In genomic region chr16:30902070-30902972, GRCh38 we compare ENCODE assay signal across 8 cellular contexts. TPM values are rescaled to one million over a fixed set of nuclear protein-coding genes. Genes with fewer than 3 reads are reported as not detected.
DNase-seq lines count a peak whose midpoint lies in the region; ATAC-seq lines count a peak whose summit lies in the region.

No MANE protein-coding gene starts in this region.

- H3K27me3 Mint-ChIP-seq in activated CD4-positive, alpha-beta memory T cell treated with anti-CD3 and anti-CD28 coated beads for 36 hours = no peaks in the 10 kb centered on the region
- H3K27me3 Mint-ChIP-seq in effector memory CD8-positive, alpha-beta T cell = no peaks in the 10 kb centered on the region
- H3K27me3 Mint-ChIP-seq in stimulated activated memory B cell treated with anti-CD40 and anti-IgM and Interleukin-4, amounts not matched to agents 10 μg/mL and 1 μg/mL and 100 μg/mL, for 72 hours = no peaks in the 10 kb centered on the region

- peak overlapping the region; percentile 93 for H3K4me3 Mint-ChIP-seq in activated CD4-positive, alpha-beta memory T cell treated with anti-CD3 and anti-CD28 coated beads for 36 hours
- H3K4me3 Mint-ChIP-seq in effector memory CD8-positive, alpha-beta T cell = peak overlapping the region; percentile 93 to 94
- H3K4me3 Mint-ChIP-seq in stimulated activated memory B cell treated with anti-CD40 and anti-IgM and Interleukin-4, amounts not matched to agents 10 μg/mL and 1 μg/mL and 100 μg/mL, for 72 hours = peak overlapping the region; percentile 98

- H3K9me3 Mint-ChIP-seq in activated CD4-positive, alpha-beta memory T cell treated with anti-CD3 and anti-CD28 coated beads for 36 hours = no peaks in the 10 kb centered on the region
- H3K9me3 Mint-ChIP-seq in effector memory CD8-positive, alpha-beta T cell = peaks cover 3 to 7% of the 10 kb centered on the region in 2 donors
- H3K9me3 Mint-ChIP-seq in stimulated activated memory B cell treated with anti-CD40 and anti-IgM and Interleukin-4, amounts not matched to agents 10 μg/mL and 1 μg/mL and 100 μg/mL, for 72 hours = peaks cover 3% of the 10 kb centered on the region

- CTCF ChIA-PET in activated CD4-positive, alpha-beta memory T cell treated with anti-CD3 and anti-CD28 coated beads for 36 hours (lab: Charles Lee) = interaction anchor here (0.6 to 4.8 kb wide), 36 partner anchors 10 to 240 kb away, joined by 3 to 164 read pairs (median 4); partner anchors contain the start of genes BCL7C and PHKG2

- H3K36me3 Mint-ChIP-seq in activated CD4-positive, alpha-beta memory T cell treated with anti-CD3 and anti-CD28 coated beads for 36 hours = no peaks in the 10 kb centered on the region
- peaks cover 5% of the 10 kb centered on the region for H3K36me3 Mint-ChIP-seq in effector memory CD8-positive, alpha-beta T cell (ENCODE audit: insufficient read depth)
- H3K36me3 Mint-ChIP-seq in stimulated activated memory B cell treated with anti-CD40 and anti-IgM and Interleukin-4, amounts not matched to agents 10 μg/mL and 1 μg/mL and 100 μg/mL, for 72 hours = peaks cover 5% of the 10 kb centered on the region

- POLR2A ChIA-PET in activated CD4-positive, alpha-beta memory T cell treated with anti-CD3 and anti-CD28 coated beads for 36 hours (lab: Charles Lee) = interaction anchor here (0.5 to 2.7 kb wide), 11 partner anchors 10 to 976 kb away, joined by 3 to 14 read pairs (median 3); partner anchors contain the start of gene KCTD13

- peak; percentile 66 for ATAC-seq in GM21447 (IDR thresholded peaks at IDR 0.05; ENCODE audit: unreplicated experiment)
- ATAC-seq in effector memory CD8-positive, alpha-beta T cell (replicated peaks) = peak; percentile 92
- ATAC-seq in stimulated activated memory B cell treated with anti-CD40 and anti-IgM and Interleukin-4, amounts not matched to agents 10 μg/mL and 1 μg/mL and 100 μg/mL, for 72 hours = peak; percentile 91

- H3K27ac Mint-ChIP-seq in activated CD4-positive, alpha-beta memory T cell treated with anti-CD3 and anti-CD28 coated beads for 36 hours = peak overlapping the region; percentile 95
- peak overlapping the region; percentile 90 to 94 for H3K27ac Mint-ChIP-seq in effector memory CD8-positive, alpha-beta T cell
- peak overlapping the region; percentile 94 for H3K27ac Mint-ChIP-seq in stimulated activated memory B cell treated with anti-CD40 and anti-IgM and Interleukin-4, amounts not matched to agents 10 μg/mL and 1 μg/mL and 100 μg/mL, for 72 hours

- H3K4me1 Mint-ChIP-seq in activated CD4-positive, alpha-beta memory T cell treated with anti-CD3 and anti-CD28 coated beads for 36 hours (ENCODE audit: low read depth) = peaks cover 27% of the 10 kb centered on the region
- H3K4me1 Mint-ChIP-seq in effector memory CD8-positive, alpha-beta T cell (ENCODE audit: low read depth in 2 of 2) = peaks cover 20 to 22% of the 10 kb centered on the region in 2 donors
- H3K4me1 Mint-ChIP-seq in stimulated activated memory B cell treated with anti-CD40 and anti-IgM and Interleukin-4, amounts not matched to agents 10 μg/mL and 1 μg/mL and 100 μg/mL, for 72 hours = peaks cover 25% of the 10 kb centered on the region

- intact Hi-C loops in activated CD4-positive, alpha-beta memory T cell treated with anti-CD3 and anti-CD28 coated beads for 36 hours (cut with micrococcal nuclease) = loop anchor here (1.0 to 2.0 kb wide), 3 partner anchors 20 to 58 kb away; no protein-coding TSS in a partner anchor

- DNase-seq in Daoy (ENCODE audit: low read depth) = peak; percentile 70
- DNase-seq in NAMALWA (ENCODE audit: low spot score) = peak; percentile 54
- peak; percentile 69 for DNase-seq in activated CD4-positive, alpha-beta memory T cell treated with anti-CD3 and anti-CD28 coated beads for 36 hours
- peak; percentile 39 to 56 (median 55) for DNase-seq in effector memory CD8-positive, alpha-beta T cell
- DNase-seq in lung microvascular endothelial cell (ENCODE audit: low read depth in 2 of 2) = peak; percentile 76 to 86
- DNase-seq in NCI-H187 treated with DMSO at 0.1 percent for 48 hours (lab: John Stamatoyannopoulos, UW) = no peak

RNA-seq across cellular contexts. Expression of gene CTF1, which starts 5.9 kb away (rescaled TPM):
- 0.33 and 0.46 TPM in 2 replicates for total RNA-seq in Daoy (2014; rRNA removed; shearing (Covaris generic))
- under 1 TPM; 0.22 to 0.43 TPM for total RNA-seq in activated CD4-positive, alpha-beta memory T cell treated with anti-CD3 and anti-CD28 coated beads for 36 hours
- total RNA-seq in lung microvascular endothelial cell = 0.22 and 0.40 TPM in 2 replicates

RNA-seq across cellular contexts. Expression of gene BCL7C, which starts 8.4 kb away (rescaled TPM):
- 27.8 and 29.4 TPM in 2 replicates for total RNA-seq in Daoy (2014; rRNA removed; shearing (Covaris generic))
- 10 to 100 TPM; 25.6 to 25.7 TPM for total RNA-seq in activated CD4-positive, alpha-beta memory T cell treated with anti-CD3 and anti-CD28 coated beads for 36 hours
- total RNA-seq in lung microvascular endothelial cell = 39.7 and 72.0 TPM in 2 replicates

RNA-seq across cellular contexts. Expression of gene FBXL19, which starts 21.1 kb away (rescaled TPM):
- 14.0 and 16.3 TPM in 2 replicates for total RNA-seq in Daoy (2014; rRNA removed; shearing (Covaris generic))
- total RNA-seq in activated CD4-positive, alpha-beta memory T cell treated with anti-CD3 and anti-CD28 coated beads for 36 hours = 10 to 100 TPM; 21.0 to 22.2 TPM
- 14.3 and 15.7 TPM in 2 replicates for total RNA-seq in lung microvascular endothelial cell

RNA-seq across cellular contexts. Expression of gene ORAI3, which starts 46.5 kb away (rescaled TPM):
- total RNA-seq in Daoy (2014; rRNA removed; shearing (Covaris generic)) = 1.1 and 1.5 TPM in 2 replicates
- total RNA-seq in activated CD4-positive, alpha-beta memory T cell treated with anti-CD3 and anti-CD28 coated beads for 36 hours = 1 to 10 TPM; 9.6 to 9.7 TPM
- 22.9 and 24.8 TPM in 2 replicates for total RNA-seq in lung microvascular endothelial cell

RNA-seq across cellular contexts. Expression of gene SETD1A, which starts 55.2 kb away (rescaled TPM):
- total RNA-seq in Daoy (2014; rRNA removed; shearing (Covaris generic)) = 1.0 and 1.1 TPM in 2 replicates
- 10 to 100 TPM; 16.4 to 17.4 TPM for total RNA-seq in activated CD4-positive, alpha-beta memory T cell treated with anti-CD3 and anti-CD28 coated beads for 36 hours
- 1.7 and 2.2 TPM in 2 replicates for total RNA-seq in lung microvascular endothelial cell
